In genomic region chr10:30695481-30696224, GRCh38 we compare ENCODE assay signal across 8 cellular contexts.
DNase-seq lines count a peak whose midpoint lies in the region; ATAC-seq and TF ChIP-seq lines count a peak whose summit lies in the region.
"Not testable (repeated sequence)": the region's sequence is repeated elsewhere in the genome, so short reads cannot be mapped to it uniquely, and the experiment has no call there.

No MANE protein-coding gene starts in this region.

- DNase-seq in Caki2 (ENCODE audit: low read depth), result peak; percentile 83
- peak; percentile 17 for DNase-seq in NCI-H1436 (lab: John Stamatoyannopoulos, UW)
- peak; percentile 37 for DNase-seq in T-helper 9 cell
- peak; percentile 76 for DNase-seq in activated CD8-positive, alpha-beta memory T cell treated with anti-CD3 and anti-CD28 coated beads, Interleukin-2, amount 50 U/mL, for 4 hours
- not testable (repeated sequence) for DNase-seq in activated naive CD8-positive, alpha-beta T cell treated with anti-CD3 and anti-CD28 coated beads, Interleukin-2, amount 10 ng/mL, durations not matched to agents 7 days and 5 days
- DNase-seq in fibroblast of the aortic adventitia (ENCODE audit: low read depth), result peak; percentile 53
- peak; percentile 85 for DNase-seq in sigmoid colon
- DNase-seq in stimulated activated CD8-positive, alpha-beta memory T cell treated with anti-CD3 and anti-CD28 coated beads, Interleukin-4, amount 100 ng/mL, for 24 hours (ENCODE audit: low read depth), result peak; percentile 58

- H3K4me3 Mint-ChIP-seq in activated naive CD8-positive, alpha-beta T cell treated with anti-CD3 and anti-CD28 coated beads, Interleukin-2, amount 10 ng/mL, durations not matched to agents 7 days and 5 days, result peak overlapping the region; percentile 46

- not testable (repeated sequence) for TF ChIP-seq POLR2A in sigmoid colon (IDR thresholded peaks at IDR 0.05)

- not testable (repeated sequence) for H3K9me3 ChIP-seq in sigmoid colon

- peaks cover 0 to 25% (median 13%) of the 10 kb centered on the region in 4 donors for H3K4me1 ChIP-seq in sigmoid colon

- not testable (repeated sequence) for TF ChIP-seq CTCF in fibroblast of the aortic adventitia (IDR thresholded peaks at IDR 0.05; ENCODE audit: insufficient read depth, low read length); sigmoid colon (IDR thresholded peaks at IDR 0.05)

- ATAC-seq in activated naive CD8-positive, alpha-beta T cell treated with anti-CD3 and anti-CD28 coated beads, Interleukin-2, amount 10 ng/mL, durations not matched to agents 7 days and 5 days (ENCODE audit: low read depth), result peak; percentile 83

- in situ Hi-C loops in Caki2 (cut with HindIII; ENCODE audit: low pct_unique_long_range_greater_than_20kb, low sequenced_read_pairs), result not testable (repeated sequence)

- not testable (repeated sequence) for H3K4me3 ChIP-seq in fibroblast of the aortic adventitia (ENCODE audit: low read depth, low read length); sigmoid colon

- H3K9me3 Mint-ChIP-seq in activated naive CD8-positive, alpha-beta T cell treated with anti-CD3 and anti-CD28 coated beads, Interleukin-2, amount 10 ng/mL, durations not matched to agents 7 days and 5 days, result not testable (repeated sequence)

- 68 to 70% methylated on average over 18 of the region's 18 CpGs for WGBS in sigmoid colon, 2 donors

- intact Hi-C loops in sigmoid colon (cut with DNase I), result not testable (repeated sequence)

- TF ChIP-seq EP300 in sigmoid colon (IDR thresholded peaks at IDR 0.05), result peak in 2 of 4 donors; percentile 35 to 56

- not testable (repeated sequence) for H3K36me3 Mint-ChIP-seq in activated naive CD8-positive, alpha-beta T cell treated with anti-CD3 and anti-CD28 coated beads, Interleukin-2, amount 10 ng/mL, durations not matched to agents 7 days and 5 days

- POLR2A ChIA-PET in activated naive CD8-positive, alpha-beta T cell treated with anti-CD3 and anti-CD28 coated beads, Interleukin-2, amount 10 ng/mL, durations not matched to agents 7 days and 5 days (lab: Charles Lee), result interaction anchor here (0.6 to 2.5 kb wide), 2 partner anchors 9 to 11 kb away, joined by 4 to 12 read pairs; no protein-coding TSS in a partner anchor

- not testable (repeated sequence) for H3K27me3 ChIP-seq in sigmoid colon

- H3K27ac Mint-ChIP-seq in activated naive CD8-positive, alpha-beta T cell treated with anti-CD3 and anti-CD28 coated beads, Interleukin-2, amount 10 ng/mL, durations not matched to agents 7 days and 5 days, result peak overlapping the region; percentile 65

- peak overlapping the region in 3 of 4 donors; percentile 46 to 79 (median 74) for H3K27ac ChIP-seq in sigmoid colon

- H3K4me1 Mint-ChIP-seq in activated naive CD8-positive, alpha-beta T cell treated with anti-CD3 and anti-CD28 coated beads, Interleukin-2, amount 10 ng/mL, durations not matched to agents 7 days and 5 days, result peaks cover 39% of the 10 kb centered on the region

- H3K27me3 Mint-ChIP-seq in activated naive CD8-positive, alpha-beta T cell treated with anti-CD3 and anti-CD28 coated beads, Interleukin-2, amount 10 ng/mL, durations not matched to agents 7 days and 5 days, result not testable (repeated sequence)

- H3K36me3 ChIP-seq in sigmoid colon, result not testable (repeated sequence)
